In the genomic region with DNA sequence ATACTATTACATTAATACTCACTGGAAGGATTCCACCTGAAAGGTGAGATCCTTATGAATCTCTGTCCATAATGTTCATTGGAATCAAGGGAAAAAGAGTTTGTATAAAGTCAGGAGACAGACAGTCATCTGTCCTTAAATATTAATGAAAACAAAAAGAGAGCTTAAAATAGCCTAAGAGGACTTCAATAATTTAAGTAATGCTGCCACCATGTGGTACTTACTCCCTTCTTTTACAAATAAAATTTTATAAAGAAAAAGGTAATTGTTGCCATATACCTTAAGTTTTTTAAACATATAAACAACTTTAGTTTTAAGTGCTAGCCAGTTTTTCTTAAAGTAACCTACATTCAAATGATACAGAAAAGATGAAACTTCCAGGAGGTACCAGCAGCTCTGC, we compare ENCODE assay signal across 9 cellular contexts. TPM values are rescaled to one million over a fixed set of nuclear protein-coding genes. Genes with fewer than 3 reads are reported as not detected.
DNase-seq lines count a peak whose midpoint lies in the region; ATAC-seq, FAIRE-seq and TF ChIP-seq lines count a peak whose summit lies in the region.
"Had no signal": no experiment of that assay in that cellular context is flagged by ENCODE, and none has a peak within 500 bp of the region (broad histone marks: within the 10 kb centered on the region; RNA-seq: fewer than 3 reads in every experiment).

No MANE protein-coding gene starts in this region.

- POLR2A ChIA-PET in AG04450 (lab: Yijun Ruan, JAX) = no interaction called here
- POLR2A ChIA-PET in activated CD4-positive, alpha-beta memory T cell treated with anti-CD3 and anti-CD28 coated beads, Interleukin-2, amount 10 ng/mL, durations not matched to agents 7 days and 5 days (lab: Charles Lee) = no interaction called here

- H3K4me3 ChIP-seq in AG04450 (ENCODE audit: low read depth, low read length) = no peak overlapping the region
- H3K4me3 ChIP-seq in gastroesophageal sphincter = no peak overlapping the region
- H3K4me3 ChIP-seq: SJSA1 had no signal

- H3K36me3 Mint-ChIP-seq in activated CD4-positive, alpha-beta memory T cell treated with anti-CD3 and anti-CD28 coated beads, Interleukin-2, amount 10 ng/mL, durations not matched to agents 7 days and 5 days (ENCODE audit: low read depth) = peaks cover 27% of the 10 kb centered on the region

- no peaks in the 10 kb centered on the region for H3K27me3 Mint-ChIP-seq in activated CD4-positive, alpha-beta memory T cell treated with anti-CD3 and anti-CD28 coated beads, Interleukin-2, amount 10 ng/mL, durations not matched to agents 7 days and 5 days

- no peak for TF ChIP-seq EP300 in gastroesophageal sphincter (IDR thresholded peaks at IDR 0.05)

- H3K27ac ChIP-seq in AG04450 (ENCODE audit: low read depth, low read length) (no peak overlapping the region), gastroesophageal sphincter (no peak overlapping the region)
- H3K27ac ChIP-seq: SJSA1 had no signal

- no peaks in the 10 kb centered on the region for H3K9me3 Mint-ChIP-seq in activated CD4-positive, alpha-beta memory T cell treated with anti-CD3 and anti-CD28 coated beads, Interleukin-2, amount 10 ng/mL, durations not matched to agents 7 days and 5 days

- no peak for TF ChIP-seq POLR2A in gastroesophageal sphincter (IDR thresholded peaks at IDR 0.05)

- in situ Hi-C loops in SK-MEL-5 (cut with HindIII; ENCODE audit: low pct_unique_long_range_greater_than_20kb, low sequenced_read_pairs) = no loop called here
- in situ Hi-C loops in KBM-7 (cut with MboI; ENCODE audit: low pct_unique_long_range_greater_than_20kb, low sequenced_read_pairs) = no loop called here

- TF ChIP-seq CTCF in AG04450 (IDR thresholded peaks at IDR 0.05; ENCODE audit: low read depth, low read length) (peak; percentile 37), gastroesophageal sphincter (IDR thresholded peaks at IDR 0.05) (peak in 3 of 4 experiments; percentile 3 to 35 (median 13))

- DNase-seq in AG04450 (ENCODE audit: low read depth, low spot score) (no peak), GM03348 (ENCODE audit: low spot score) (peak; percentile 45), SK-MEL-5 (ENCODE audit: low read depth, low spot score) (peak; percentile 49), urothelium cell line (ENCODE audit: low spot score) (no peak), KBM-7 (no peak)
- no peak for DNase-seq in activated CD4-positive, alpha-beta memory T cell treated with anti-CD3 and anti-CD28 coated beads, Interleukin-2, amount 10 ng/mL, durations not matched to agents 7 days and 5 days

- CTCF ChIA-PET in AG04450 (lab: Charles Lee) = interaction anchor here (0.6 to 4.9 kb wide), 41 partner anchors 11 to 784 kb away, joined by 3 to 116 read pairs (median 5); a partner anchor contains a TSS
- CTCF ChIA-PET in activated CD4-positive, alpha-beta memory T cell treated with anti-CD3 and anti-CD28 coated beads, Interleukin-2, amount 10 ng/mL, durations not matched to agents 7 days and 5 days (lab: Charles Lee) = interaction anchor here (1.0 to 3.2 kb wide), 9 partner anchors 11 to 341 kb away, joined by 3 to 30 read pairs (median 5); a partner anchor contains a TSS

- peaks cover 13% of the 10 kb centered on the region for H3K4me1 Mint-ChIP-seq in activated CD4-positive, alpha-beta memory T cell treated with anti-CD3 and anti-CD28 coated beads, Interleukin-2, amount 10 ng/mL, durations not matched to agents 7 days and 5 days

- no peak overlapping the region for H3K4me3 Mint-ChIP-seq in activated CD4-positive, alpha-beta memory T cell treated with anti-CD3 and anti-CD28 coated beads, Interleukin-2, amount 10 ng/mL, durations not matched to agents 7 days and 5 days

- H3K27ac Mint-ChIP-seq in activated CD4-positive, alpha-beta memory T cell treated with anti-CD3 and anti-CD28 coated beads, Interleukin-2, amount 10 ng/mL, durations not matched to agents 7 days and 5 days = no peak overlapping the region

- peaks cover 3% of the 10 kb centered on the region; the same call in 1 of the 2 replicates for H3K9me3 ChIP-seq in AG04450 (ENCODE audit: control insufficient read depth, insufficient read depth, low read length)
- no peaks in the 10 kb centered on the region for H3K9me3 ChIP-seq in gastroesophageal sphincter
- H3K9me3 ChIP-seq: SJSA1 had no signal

- H3K27me3 ChIP-seq in AG04450 (ENCODE audit: control insufficient read depth, insufficient read depth, low read length) (no peaks in the 10 kb centered on the region), gastroesophageal sphincter (no peaks in the 10 kb centered on the region)
- H3K27me3 ChIP-seq: SJSA1 had no signal

- no peak for FAIRE-seq in urothelium cell line (lab: Jason Lieb, UNC)

- H3K4me1 ChIP-seq in gastroesophageal sphincter = peaks cover 0 to 11% (median 0%) of the 10 kb centered on the region in 3 donors

- H3K36me3 ChIP-seq in gastroesophageal sphincter = peaks cover 0 to 55% of the 10 kb centered on the region in 2 donors

- ATAC-seq in gastroesophageal sphincter (no peak), HG02973 (IDR thresholded peaks at IDR 0.05; ENCODE audit: unreplicated experiment) (no peak)

RNA-seq across cellular contexts. Expression of a gene that starts 5.1 kb away (rescaled TPM):
- 8.4 and 15.1 TPM in 2 replicates for polyA plus RNA-seq in AG04450 (2011; rRNA removed)
- polyA minus RNA-seq in AG04450 (2011; rRNA and poly(A)+ RNA removed) = 5.2 and 7.8 TPM in 2 replicates
- 23.2 and 26.4 TPM in 2 replicates for total RNA-seq in SK-MEL-5 (2014; rRNA removed; shearing (Covaris generic))
- polyA plus RNA-seq in SK-MEL-5 (2015; cell fraction: cytosol; rRNA removed) = 19.3 and 20.1 TPM in 2 replicates
- 2.4 and 6.2 TPM in 2 replicates for polyA plus RNA-seq in SK-MEL-5 (2015; cell fraction: nucleus; rRNA removed)
- 10 to 100 TPM; 10.9 to 15.7 (median 14.8) TPM for total RNA-seq in gastroesophageal sphincter
- 10 to 100 TPM; 22.8 to 23.4 TPM for total RNA-seq in activated CD4-positive, alpha-beta memory T cell treated with anti-CD3 and anti-CD28 coated beads, Interleukin-2, amount 10 ng/mL, durations not matched to agents 7 days and 5 days

RNA-seq across cellular contexts. Expression of a gene that starts 43.2 kb away (rescaled TPM):
- 51.1 and 65.1 TPM in 2 replicates for polyA plus RNA-seq in AG04450 (2011; rRNA removed)
- polyA minus RNA-seq in AG04450 (2011; rRNA and poly(A)+ RNA removed) = 13.0 and 20.3 TPM in 2 replicates
- total RNA-seq in SK-MEL-5 (2014; rRNA removed; shearing (Covaris generic)) = 80.9 and 82.7 TPM in 2 replicates
- polyA plus RNA-seq in SK-MEL-5 (2015; cell fraction: cytosol; rRNA removed) = 80.7 and 88.5 TPM in 2 replicates
- polyA plus RNA-seq in SK-MEL-5 (2015; cell fraction: nucleus; rRNA removed) = 55.0 and 77.1 TPM in 2 replicates
- 10 to 100 TPM; 20.5 to 47.9 (median 37.9) TPM for total RNA-seq in gastroesophageal sphincter
- 10 to 100 TPM; 29.8 to 30.0 TPM for total RNA-seq in activated CD4-positive, alpha-beta memory T cell treated with anti-CD3 and anti-CD28 coated beads, Interleukin-2, amount 10 ng/mL, durations not matched to agents 7 days and 5 days

Comparison
In these comparisons a context has a peak if more than half of its experiments do, and no peak if none do; other contexts are left out.
1. DNase-seq: peak in GM03348 (single experiment) and SK-MEL-5 (single experiment); none in AG04450 (single experiment), urothelium cell line (single experiment), activated CD4-positive, alpha-beta memory T cell treated with anti-CD3 and anti-CD28 coated beads, Interleukin-2, amount 10 ng/mL, durations not matched to agents 7 days and 5 days (single experiment) and KBM-7 (single experiment).